Comparison of ENCODE assay signal across 8 cellular contexts in the genomic region with DNA sequence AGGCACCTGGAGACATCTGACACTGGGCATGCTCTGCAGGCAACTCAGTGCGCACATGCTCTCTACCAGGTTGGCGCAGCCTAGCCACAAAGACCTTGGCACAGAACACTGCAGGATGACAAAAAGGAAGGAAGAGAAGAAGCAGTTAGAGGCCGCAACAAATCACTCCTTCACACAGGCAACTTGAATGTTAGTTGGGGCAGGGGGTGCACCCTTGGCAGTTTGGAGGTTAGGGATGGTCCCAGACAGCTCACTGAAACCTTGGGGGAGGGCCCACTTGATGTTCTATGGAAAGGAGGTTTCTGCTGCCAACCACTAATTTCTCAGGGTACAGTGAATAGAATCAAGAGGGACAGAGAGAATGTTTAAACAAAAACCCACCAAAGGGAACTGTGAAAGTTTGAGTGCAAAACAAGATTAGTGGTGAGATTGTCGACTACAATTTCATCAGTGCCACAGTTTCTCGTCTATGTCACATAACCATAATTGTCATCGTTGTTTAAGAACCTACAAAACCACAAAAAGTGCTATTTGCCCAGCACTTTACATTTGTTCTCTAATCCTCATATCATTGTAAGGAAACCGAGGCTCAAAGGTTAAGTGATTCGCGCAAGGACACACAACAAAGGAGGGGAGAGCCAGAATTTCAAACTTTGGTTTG. TPM values are rescaled to one million over a fixed set of nuclear protein-coding genes. Genes with fewer than 3 reads are reported as not detected.
A peak's percentile ranks its signal among the peaks of the same experiment; 100 is the strongest.
DNase-seq lines count a peak whose midpoint lies in the region; ATAC-seq, FAIRE-seq and TF ChIP-seq lines count a peak whose summit lies in the region.

No MANE protein-coding gene starts in this region.

- H3K27ac ChIP-seq in HepG2 (ENCODE audit: extremely low read length, insufficient read depth, low read length) (no peak overlapping the region), vagina (peak overlapping the region; percentile 49)

- CTCF ChIA-PET in HepG2 (lab: Yijun Ruan, JAX; ENCODE audit: low intra/inter-chr PET ratio, low total read pairs): no interaction called here

- TF ChIP-seq CTCF in HepG2 (CRISPR knock-in tag; IDR thresholded peaks at IDR 0.05) (no peak), vagina (IDR thresholded peaks at IDR 0.05) (no peak)

- H3K27me3 ChIP-seq in HepG2 (ENCODE audit: control insufficient read depth in 1 of 2, insufficient read depth in 2 of 2, low read length in 2 of 2) (no peaks in the 10 kb centered on the region), vagina (no peaks in the 10 kb centered on the region)

- peaks cover 93% of the 10 kb centered on the region for H3K79me2 ChIP-seq in HepG2 (ENCODE audit: insufficient read depth, low read length)

- in situ Hi-C loops in HepG2 (cut with HindIII; ENCODE audit: extremely low pct_ligation_motif_present, low pct_unique_long_range_greater_than_20kb): no loop called here

- no peak for ATAC-seq in HepG2

- H3K4me3 ChIP-seq in HepG2 (replicated peaks in 1 of 3; ENCODE audit: insufficient read depth in 1 of 3, low read depth in 2 of 3, low read length in 3 of 3): no peak overlapping the region
- H3K4me3 ChIP-seq in vagina: no peak overlapping the region

- TF ChIP-seq EP300 in HepG2 (IDR thresholded peaks at IDR 0.05; ENCODE audit: low read depth in 2 of 2, low read length in 2 of 2): no peak
- no peak for TF ChIP-seq EP300 in HepG2 (CRISPR knock-in tag; IDR thresholded peaks at IDR 0.05; ENCODE audit: borderline replicate concordance)

- TF ChIP-seq RAD21 in HepG2 (CRISPR knock-in tag; IDR thresholded peaks at IDR 0.05): no peak

- no peak for TF ChIP-seq POLR2A in HepG2 (IDR thresholded peaks at IDR 0.05; ENCODE audit: insufficient read depth in 1 of 2, low read depth in 2 of 2, low read length in 2 of 2)
- no peak for TF ChIP-seq POLR2A in vagina (IDR thresholded peaks at IDR 0.05)

- H3K9me3 ChIP-seq in HepG2 (ENCODE audit: low read length) (no peaks in the 10 kb centered on the region), vagina (no peaks in the 10 kb centered on the region)

- no peaks in the 10 kb centered on the region; a peak in 1 of 5 replicates for H3K36me3 ChIP-seq in HepG2 (replicated peaks in 1 of 2; ENCODE audit: control insufficient read depth in 1 of 2, insufficient read depth in 2 of 2, low read length in 2 of 2)
- no peaks in the 10 kb centered on the region for H3K36me3 ChIP-seq in vagina

- no peak for FAIRE-seq in HepG2 (lab: Jason Lieb, UNC)

- H3K9ac ChIP-seq in HepG2 (ENCODE audit: insufficient read depth, low read depth, low read length): no peak overlapping the region

- H3K4me1 ChIP-seq in HepG2 (ENCODE audit: insufficient read depth, low read length) (peaks cover 63% of the 10 kb centered on the region), vagina (peaks cover 71% of the 10 kb centered on the region)

- WGBS in HepG2 (ENCODE audit: low lambda C conversion rate): 79% methylated on average over 9 of the region's 9 CpGs

- no peak overlapping the region for H2AFZ ChIP-seq in HepG2 (ENCODE audit: low read length)

- DNase-seq in activated gamma-delta T cell treated with Interleukin-2 at 50 U/mL for 16 hours (peak; percentile 16), activated gamma-delta T cell (lab: John Stamatoyannopoulos, UW) (no peak), HepG2 (ENCODE audit: low spot score) (peak; percentile 35), vagina (ENCODE audit: extremely low spot score in 2 of 2) (no peak), posterior vena cava (ENCODE audit: low spot score) (no peak), NCI-H1436 treated with DMSO at 0.1 percent for 48 hours (lab: John Stamatoyannopoulos, UW) (no peak), A172 (ENCODE audit: low spot score) (no peak)
- DNase-seq in activated CD4-positive, alpha-beta T cell treated with anti-CD3 and anti-CD28 coated beads, Interleukin-2, amount 50 U/mL, for 48 hours: peak; percentile 67 to 77

- intact Hi-C loops in HepG2 (cut with micrococcal nuclease; ENCODE audit: unreplicated experiment) (no loop called here), vagina (cut with DNase I) (no loop called here), posterior vena cava (cut with DNase I) (no loop called here)

- no TSS peak for BruUV-seq in HepG2 (replicated peaks; lab: Mats Ljungman, UMichigan)

- peaks cover 12% of the 10 kb centered on the region for H4K20me1 ChIP-seq in HepG2 (ENCODE audit: insufficient read depth, low read length)

- POLR2A ChIA-PET in HepG2 (lab: Yijun Ruan, JAX): no interaction called here

- no peak overlapping the region for H3K4me2 ChIP-seq in HepG2 (ENCODE audit: low read depth, low read length)

TF ChIP-seq in HepG2, 621 proteins besides CTCF, POLR2A, EP300 and RAD21:
- TF ChIP-seq SOX13 (IDR thresholded peaks at IDR 0.05): no peak
- peak in 1 of 2 experiments; percentile 38; a peak in 1 of 4 replicates for TF ChIP-seq SOX13 (CRISPR knock-in tag; conservative IDR thresholded peaks at IDR 0.05 in 1 of 2, IDR thresholded peaks at IDR 0.05 in 1 of 2)
- no peak for TF ChIP-seq ZNF354B (CRISPR knock-in tag; IDR thresholded peaks at IDR 0.05)
TF ChIP-seq in HepG2: peak in this region for 1.

RNA-seq across cellular contexts. Expression of gene FBXW11, which starts 48.7 kb away (rescaled TPM):
- total RNA-seq in HepG2 (2016; rRNA removed; fragmentation: Illumina TruSeq; extraction: Trizol) (53.6 and 78.0 TPM in 2 replicates), vagina (40.5 TPM), posterior vena cava (10 to 100 TPM; 47.8 to 55.5 TPM)
- 13.9 and 16.6 TPM in 2 replicates for total RNA-seq in HepG2 (2016; cell fraction: cytosol; rRNA removed; fragmentation: Illumina TruSeq; extraction: Trizol; ENCODE audit: low read depth)
- 52.4 and 73.5 TPM in 2 replicates for total RNA-seq in HepG2 (2016; cell fraction: insoluble cytoplasmic fraction; rRNA removed; fragmentation: Illumina TruSeq; extraction: Trizol)
- total RNA-seq in HepG2 (2016; cell fraction: membrane; rRNA removed; fragmentation: Illumina TruSeq; extraction: Trizol): 54.3 and 57.1 TPM in 2 replicates
- 37.5 and 42.2 TPM in 2 replicates for total RNA-seq in HepG2 (2016; cell fraction: nucleus; rRNA removed; fragmentation: Illumina TruSeq; extraction: Trizol)
- 31.7 and 33.6 TPM in 2 replicates for polyA plus RNA-seq in HepG2 (2011; rRNA removed)
- polyA plus RNA-seq in HepG2 (2011; cell fraction: cytosol; rRNA removed): 25.6 and 34.6 TPM in 2 replicates
- 16.7 and 20.7 TPM in 2 replicates for polyA plus RNA-seq in HepG2 (2011; cell fraction: nucleus; rRNA removed)
- 26.7 and 31.9 TPM in 2 replicates for polyA plus RNA-seq in HepG2 (2012)
- 5.1 and 5.2 TPM in 2 replicates for polyA plus RNA-seq in HepG2 (2016; cell fraction: cytosol; fragmentation: Illumina TruSeq; extraction: Trizol; ENCODE audit: low read depth)
- polyA plus RNA-seq in HepG2 (2016; cell fraction: insoluble cytoplasmic fraction; fragmentation: Illumina TruSeq; extraction: Trizol; ENCODE audit: low read depth): 49.8 and 50.1 TPM in 2 replicates
- polyA plus RNA-seq in HepG2 (2016; cell fraction: membrane; fragmentation: Illumina TruSeq; extraction: Trizol; ENCODE audit: low read depth): 19.6 and 21.6 TPM in 2 replicates
- 22.7 and 23.9 TPM in 2 replicates for polyA plus RNA-seq in HepG2 (2016; cell fraction: nucleus; fragmentation: Illumina TruSeq; extraction: Trizol; ENCODE audit: insufficient read depth, low read depth)
- polyA minus RNA-seq in HepG2 (2011; rRNA and poly(A)+ RNA removed; ENCODE audit: low replicate concordance): 103 and 117 TPM in 2 replicates
- 41.9 and 50.8 TPM in 2 replicates for polyA minus RNA-seq in HepG2 (2011; cell fraction: cytosol; rRNA and poly(A)+ RNA removed)
- 52.0 and 58.4 TPM in 2 replicates for polyA minus RNA-seq in HepG2 (2011; cell fraction: nucleus; rRNA and poly(A)+ RNA removed)
- total RNA-seq in A172 (2014; rRNA removed; shearing (Covaris generic)): 90.2 and 106 TPM in 2 replicates

Comparison
In these comparisons a context has a peak if more than half of its experiments do, and no peak if none do; other contexts are left out.
1. DNase-seq: peak in activated gamma-delta T cell treated with Interleukin-2 at 50 U/mL for 16 hours (single experiment), activated CD4-positive, alpha-beta T cell treated with anti-CD3 and anti-CD28 coated beads, Interleukin-2, amount 50 U/mL, for 48 hours (2 of 2) and HepG2 (single experiment); none in activated gamma-delta T cell (single experiment), vagina (0 of 2), posterior vena cava (single experiment), NCI-H1436 treated with DMSO at 0.1 percent for 48 hours (single experiment) and A172 (single experiment).